15 cellular contexts compared by ENCODE assay signal in genomic region chr14:51118993-51119392, GRCh38. TPM values are rescaled to one million over a fixed set of nuclear protein-coding genes. Genes with fewer than 3 reads are reported as not detected.
DNase-seq lines count a peak whose midpoint lies in the region; ATAC-seq and TF ChIP-seq lines count a peak whose summit lies in the region.
"Had no signal": no experiment of that assay in that cellular context is flagged by ENCODE, and none has a peak within 500 bp of the region (broad histone marks: within the 10 kb centered on the region; RNA-seq: fewer than 3 reads in every experiment).

No MANE protein-coding gene starts in this region.

- TF ChIP-seq CTCF in epithelial cell of esophagus (IDR thresholded peaks at IDR 0.05; ENCODE audit: insufficient read depth, low read depth, low read length, missing control alignments) (no peak), colonic mucosa (IDR thresholded peaks at IDR 0.05) (no peak)

- no peak overlapping the region for H3K4me3 ChIP-seq in epithelial cell of esophagus (ENCODE audit: low read length)
- H3K4me3 ChIP-seq in colonic mucosa: no peak overlapping the region
- H3K4me3 ChIP-seq: PC-9 had no signal

- intact Hi-C loops in colonic mucosa (cut with DNase I): no loop called here

- H3K4me1 ChIP-seq in colonic mucosa: no peaks in the 10 kb centered on the region

- no peaks in the 10 kb centered on the region for H3K36me3 ChIP-seq in colonic mucosa

- H3K9ac ChIP-seq in colonic mucosa (ENCODE audit: low read depth in 2 of 2, low read length in 2 of 2): no peak overlapping the region

- H3K27me3 ChIP-seq in layer of hippocampus (ENCODE audit: control insufficient read depth, insufficient read depth, low read length): no peaks in the 10 kb centered on the region
- no peaks in the 10 kb centered on the region for H3K27me3 ChIP-seq in colonic mucosa

- H3K27ac ChIP-seq in angular gyrus (ENCODE audit: low read depth, low read length): peak overlapping the region; percentile 18
- peak overlapping the region; percentile 23 for H3K27ac ChIP-seq in layer of hippocampus (ENCODE audit: low read depth, low read length)
- peak overlapping the region; percentile 22 for H3K27ac ChIP-seq in temporal lobe (ENCODE audit: low read depth, low read length)
- H3K27ac ChIP-seq in colonic mucosa: no peak overlapping the region
- H3K27ac ChIP-seq: PC-9, RWPE1 had no signal

- DNase-seq in epithelial cell of esophagus (ENCODE audit: low read depth) (peak; percentile 11), KG1 (lab: John Stamatoyannopoulos, UW) (no peak), colonic mucosa (no peak)
- DNase-seq: AML-193, H7, HFFc6, NCI-H187 treated with DMSO at 0.1 percent for 48 hours, NCI-H526, PC-9, SIG-M5 had no signal

- no peaks in the 10 kb centered on the region for H3K9me3 ChIP-seq in colonic mucosa

- no peak for ATAC-seq in HG03354 (IDR thresholded peaks at IDR 0.05; ENCODE audit: poor library complexity, severe bottlenecking, unreplicated experiment)

RNA-seq across cellular contexts. Expression of gene TRIM9, which starts 24.1 kb away (rescaled TPM):
- total RNA-seq in temporal lobe (44.5 TPM), colonic mucosa (under 1 TPM; 0.49 to 0.66 TPM)

Comparison
In these comparisons a context has a peak if more than half of its experiments do, and no peak if none do; other contexts are left out.
1. RNA of gene TRIM9, which starts 24.1 kb away (total RNA-seq): 44.5 TPM in temporal lobe (single experiment); 0.49 to 0.66 TPM in colonic mucosa; every median in the first group is over 10 times any median in the second.